Comparison of ENCODE assay signal across 17 cellular contexts in genomic region chr4:121712783-121713182, GRCh38. TPM values are rescaled to one million over a fixed set of nuclear protein-coding genes. Genes with fewer than 3 reads are reported as not detected.
"Had no signal": no experiment of that assay in that cellular context is flagged by ENCODE, and none has a peak within 500 bp of the region (broad histone marks: within the 10 kb centered on the region; RNA-seq: fewer than 3 reads in every experiment).

No MANE protein-coding gene starts in this region.

- H3K36me3 ChIP-seq: left lung, pancreas, sigmoid colon had no signal

- H3K27ac Mint-ChIP-seq: activated CD4-positive, alpha-beta memory T cell treated with anti-CD3 and anti-CD28 coated beads for 36 hours; activated CD4-positive, alpha-beta T cell treated with anti-CD3 and anti-CD28 coated beads for 36 hours; activated CD8-positive, alpha-beta memory T cell treated with anti-CD3 and anti-CD28 coated beads, Interleukin-2, amount 10 ng/mL, durations not matched to agents 7 days and 5 days; activated naive CD8-positive, alpha-beta T cell treated with anti-CD3 and anti-CD28 coated beads for 36 hours; effector memory CD8-positive, alpha-beta T cell; naive thymus-derived CD8-positive, alpha-beta T cell; stimulated activated memory B cell treated with anti-CD40 and anti-IgM and Interleukin-4, amounts not matched to agents 10 μg/mL and 1 μg/mL and 100 μg/mL, for 72 hours had no signal

- H3K9me3 Mint-ChIP-seq: activated CD4-positive, alpha-beta memory T cell treated with anti-CD3 and anti-CD28 coated beads for 36 hours; activated naive CD8-positive, alpha-beta T cell treated with anti-CD3 and anti-CD28 coated beads for 36 hours; effector memory CD8-positive, alpha-beta T cell; naive thymus-derived CD8-positive, alpha-beta T cell; stimulated activated memory B cell treated with anti-CD40 and anti-IgM and Interleukin-4, amounts not matched to agents 10 μg/mL and 1 μg/mL and 100 μg/mL, for 72 hours had no signal

- H3K4me1 ChIP-seq: pancreas had no signal

- H3K4me3 Mint-ChIP-seq: activated CD4-positive, alpha-beta memory T cell treated with anti-CD3 and anti-CD28 coated beads for 36 hours; activated CD4-positive, alpha-beta T cell treated with anti-CD3 and anti-CD28 coated beads for 36 hours; activated CD8-positive, alpha-beta memory T cell treated with anti-CD3 and anti-CD28 coated beads, Interleukin-2, amount 10 ng/mL, durations not matched to agents 7 days and 5 days; activated naive CD8-positive, alpha-beta T cell treated with anti-CD3 and anti-CD28 coated beads for 36 hours; effector memory CD8-positive, alpha-beta T cell; naive thymus-derived CD8-positive, alpha-beta T cell; stimulated activated memory B cell treated with anti-CD40 and anti-IgM and Interleukin-4, amounts not matched to agents 10 μg/mL and 1 μg/mL and 100 μg/mL, for 72 hours had no signal

- H3K27ac ChIP-seq: pancreas had no signal

- H3K27me3 ChIP-seq: pancreas, sigmoid colon had no signal

- H3K4me3 ChIP-seq: left lung, pancreas, sigmoid colon had no signal

- ATAC-seq: activated CD4-positive, alpha-beta T cell treated with anti-CD3 and anti-CD28 coated beads for 36 hours; activated CD8-positive, alpha-beta memory T cell treated with anti-CD3 and anti-CD28 coated beads, Interleukin-2, amount 10 ng/mL, durations not matched to agents 7 days and 5 days; effector memory CD8-positive, alpha-beta T cell; naive thymus-derived CD8-positive, alpha-beta T cell; stimulated activated memory B cell treated with anti-CD40 and anti-IgM and Interleukin-4, amounts not matched to agents 10 μg/mL and 1 μg/mL and 100 μg/mL, for 72 hours had no signal

- DNase-seq: activated CD4-positive, alpha-beta memory T cell treated with anti-CD3 and anti-CD28 coated beads for 36 hours; activated CD4-positive, alpha-beta T cell treated with anti-CD3 and anti-CD28 coated beads for 36 hours; activated CD8-positive, alpha-beta memory T cell treated with anti-CD3 and anti-CD28 coated beads, Interleukin-2, amount 10 ng/mL, durations not matched to agents 7 days and 5 days; activated naive CD8-positive, alpha-beta T cell treated with anti-CD3 and anti-CD28 coated beads for 36 hours; amniotic stem cell; effector memory CD8-positive, alpha-beta T cell; kidney; left lung; naive thymus-derived CD8-positive, alpha-beta T cell; pancreas; sigmoid colon; stimulated activated CD4-positive, alpha-beta T cell treated with anti-CD3 and anti-CD28 coated beads, Interleukin-4, amount 100 ng/mL, for 4 hours; SW 1271; T-helper 2 cell had no signal

- FAIRE-seq: pancreas had no signal

- H3K36me3 Mint-ChIP-seq: activated CD4-positive, alpha-beta memory T cell treated with anti-CD3 and anti-CD28 coated beads for 36 hours; naive thymus-derived CD8-positive, alpha-beta T cell; stimulated activated memory B cell treated with anti-CD40 and anti-IgM and Interleukin-4, amounts not matched to agents 10 μg/mL and 1 μg/mL and 100 μg/mL, for 72 hours had no signal

- H3K9me3 ChIP-seq: left lung, pancreas, sigmoid colon had no signal

RNA-seq across cellular contexts. Expression of gene SMIM43, which starts 52.2 kb away (rescaled TPM):
- total RNA-seq: activated CD4-positive, alpha-beta memory T cell treated with anti-CD3 and anti-CD28 coated beads for 36 hours; activated CD4-positive, alpha-beta T cell treated with anti-CD3 and anti-CD28 coated beads for 36 hours; activated naive CD8-positive, alpha-beta T cell treated with anti-CD3 and anti-CD28 coated beads for 36 hours; kidney; mesenteric fat pad; naive thymus-derived CD8-positive, alpha-beta T cell; pancreas; ureter had no signal
- polyA plus RNA-seq: naive thymus-derived CD8-positive, alpha-beta T cell had no signal
